In the genomic region with DNA sequence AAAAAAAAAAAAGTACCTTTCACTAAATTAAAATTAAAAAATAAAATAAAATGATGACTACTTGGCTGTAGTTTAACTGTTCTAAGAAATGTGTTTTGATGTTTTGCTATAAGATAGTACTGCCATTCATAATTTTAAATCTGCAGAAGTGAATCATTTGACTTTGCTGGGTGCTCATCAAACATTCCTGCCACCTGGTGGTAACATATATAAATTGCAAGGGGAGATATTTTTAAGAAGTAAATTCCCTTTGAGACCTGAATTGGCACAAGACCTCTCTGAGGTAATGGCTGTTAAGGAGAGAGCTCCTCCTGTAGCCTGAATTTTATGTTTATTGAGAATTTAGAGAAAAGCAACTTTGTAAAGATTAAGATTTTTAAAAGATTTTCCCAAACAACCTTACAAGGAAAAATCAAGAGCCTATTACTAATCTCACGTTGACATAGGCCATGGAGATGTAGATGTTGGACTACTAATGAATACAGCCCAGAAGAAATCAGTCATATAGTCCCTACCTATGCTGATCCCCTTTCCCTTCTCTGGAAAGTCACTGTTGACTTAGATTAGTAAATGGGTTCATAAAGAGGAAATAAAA, we compare ENCODE assay signal across 9 cellular contexts. TPM values are rescaled to one million over a fixed set of nuclear protein-coding genes. Genes with fewer than 3 reads are reported as not detected.
DNase-seq lines count a peak whose midpoint lies in the region; ATAC-seq, FAIRE-seq and TF ChIP-seq lines count a peak whose summit lies in the region.
"Had no signal": no experiment of that assay in that cellular context is flagged by ENCODE, and none has a peak within 500 bp of the region (broad histone marks: within the 10 kb centered on the region; RNA-seq: fewer than 3 reads in every experiment).

No MANE protein-coding gene starts in this region.

- ATAC-seq in GM18867 (IDR thresholded peaks at IDR 0.05; ENCODE audit: unreplicated experiment): no peak

- TF ChIP-seq CTCF in AG09309 (IDR thresholded peaks at IDR 0.05; ENCODE audit: control insufficient read depth, insufficient read depth, low read depth, low read length, missing control alignments) (peak; percentile 39), hepatocyte (IDR thresholded peaks at IDR 0.05; ENCODE audit: poor library complexity) (peak; percentile 33)

- DNase-seq in AG09309 (ENCODE audit: low read depth) (no peak), GM19239 (ENCODE audit: insufficient read length, low spot score) (no peak), RPMI8226 (peak; percentile 28), hepatocyte (ENCODE audit: low spot score) (no peak), UCSD-AML1 (lab: John Stamatoyannopoulos, UW; ENCODE audit: unreplicated experiment) (no peak), NCI-H1930 (lab: John Stamatoyannopoulos, UW) (no peak), frontal cortex (ENCODE audit: low spot score in 2 of 2) (no peak)

- no peaks in the 10 kb centered on the region for H3K4me1 ChIP-seq in hepatocyte (ENCODE audit: insufficient read depth)

- H3K9me2 ChIP-seq in hepatocyte (replicated peaks; ENCODE audit: insufficient read depth): no peaks in the 10 kb centered on the region

- no peaks in the 10 kb centered on the region for H3K27me3 ChIP-seq in hepatocyte

- WGBS in hepatocyte (ENCODE audit: low lambda C conversion rate, missing lambda C conversion rate): 97% methylated on average over 1 of the region's 1 CpG

- peaks cover 7% of the 10 kb centered on the region for H3K9me3 ChIP-seq in hepatocyte (ENCODE audit: low read depth)

- H3K79me2 ChIP-seq in hepatocyte: no peaks in the 10 kb centered on the region

- FAIRE-seq in GM19239 (lab: Jason Lieb, UNC) (peak; percentile 40), frontal cortex (lab: Jason Lieb, UNC) (no peak)

- no peak overlapping the region for H3K27ac ChIP-seq in hepatocyte
- H3K27ac ChIP-seq: coronary artery had no signal

- H3K4me2 ChIP-seq in hepatocyte: no peak overlapping the region

- H3K4me3 ChIP-seq in AG09309 (ENCODE audit: control insufficient read depth, low read depth, low read length): no peak overlapping the region
- H3K4me3 ChIP-seq in hepatocyte: no peak overlapping the region
- H3K4me3 ChIP-seq: coronary artery had no signal

- no peaks in the 10 kb centered on the region for H3K36me3 ChIP-seq in hepatocyte (replicated peaks; ENCODE audit: insufficient read depth, low read depth)

- H4K20me1 ChIP-seq in hepatocyte (ENCODE audit: insufficient read depth, poor library complexity, severe bottlenecking): no peaks in the 10 kb centered on the region

- H2AFZ ChIP-seq in hepatocyte: no peak overlapping the region

RNA-seq across cellular contexts. Expression of gene NARS2, which starts 11.9 kb away (rescaled TPM):
- total RNA-seq in hepatocyte (19.1 and 24.3 TPM in 2 replicates), frontal cortex (39.5 TPM)
- 13.5 and 17.5 TPM in 2 replicates for polyA plus RNA-seq in hepatocyte
